8 cellular contexts compared by ENCODE assay signal in genomic region chr2:70553334-70553583, GRCh38. TPM values are rescaled to one million over a fixed set of nuclear protein-coding genes. Genes with fewer than 3 reads are reported as not detected.
A peak's percentile ranks its signal among the peaks of the same experiment; 100 is the strongest.
DNase-seq lines count a peak whose midpoint lies in the region; ATAC-seq and TF ChIP-seq lines count a peak whose summit lies in the region.

No MANE protein-coding gene starts in this region.

- intact Hi-C loops in dorsolateral prefrontal cortex (cut with DNase I): loop anchor here (5.0 to 10.0 kb wide), 3 partner anchors 64 to 251 kb away; partner anchors contain the start of gene FAM136A (in 1 of the 2)
- intact Hi-C loops in vagina (cut with DNase I): no loop called here

- H3K4me1 ChIP-seq in BLaER1 treated with 17β-estradiol and CSF1 and Interleukin-3, amounts not matched to agents 10 nM and 100 nM: peaks cover 43 to 56% (median 46%) of the 10 kb centered on the region in 10 experiments
- H3K4me1 ChIP-seq in OCI-LY3 (ENCODE audit: low read length) (peaks cover 22% of the 10 kb centered on the region), mucosa of stomach (ENCODE audit: control insufficient read depth, insufficient read depth, low read length) (peaks cover 30% of the 10 kb centered on the region), vagina (peaks cover 24% of the 10 kb centered on the region)

- H4K20me1 ChIP-seq in BLaER1 treated with 17β-estradiol and CSF1 and Interleukin-3, amounts not matched to agents 10 nM and 100 nM: peaks cover 0 to 37% (median 14%) of the 10 kb centered on the region in 11 experiments; a peak in 9 of 22 replicates
- no peaks in the 10 kb centered on the region for H4K20me1 ChIP-seq in OCI-LY3 (ENCODE audit: insufficient read depth, low read length)

- peaks cover 20 to 58% (median 50%) of the 10 kb centered on the region in 11 experiments for H3K27me3 ChIP-seq in BLaER1 treated with 17β-estradiol and CSF1 and Interleukin-3, amounts not matched to agents 10 nM and 100 nM
- H3K27me3 ChIP-seq in OCI-LY3 (ENCODE audit: low read depth, low read length): peaks cover 35% of the 10 kb centered on the region
- peaks cover 0 to 50% (median 11%) of the 10 kb centered on the region in 45 donors for H3K27me3 ChIP-seq in dorsolateral prefrontal cortex
- H3K27me3 ChIP-seq in mucosa of stomach (ENCODE audit: control insufficient read depth, insufficient read depth, low read length): peaks cover 3% of the 10 kb centered on the region
- H3K27me3 ChIP-seq in vagina: no peaks in the 10 kb centered on the region

- no peaks in the 10 kb centered on the region for H3K9me3 ChIP-seq in BLaER1 treated with 17β-estradiol and CSF1 and Interleukin-3, amounts not matched to agents 10 nM and 100 nM (replicated peaks in 1 of 11)
- H3K9me3 ChIP-seq in OCI-LY3 (ENCODE audit: insufficient read depth, low read length): no peaks in the 10 kb centered on the region
- no peaks in the 10 kb centered on the region for H3K9me3 ChIP-seq in mucosa of stomach (ENCODE audit: control insufficient read depth, low read length)
- no peaks in the 10 kb centered on the region for H3K9me3 ChIP-seq in vagina

- no peaks in the 10 kb centered on the region for H3K36me3 ChIP-seq in BLaER1 treated with 17β-estradiol and CSF1 and Interleukin-3, amounts not matched to agents 10 nM and 100 nM
- H3K36me3 ChIP-seq in OCI-LY3 (replicated peaks; ENCODE audit: low read depth, low read length) (no peaks in the 10 kb centered on the region), mucosa of stomach (ENCODE audit: control insufficient read depth, insufficient read depth, low read length) (no peaks in the 10 kb centered on the region), vagina (no peaks in the 10 kb centered on the region)

- peak overlapping the region; percentile 79 to 99 (median 93) for H3K4me2 ChIP-seq in BLaER1 treated with 17β-estradiol and CSF1 and Interleukin-3, amounts not matched to agents 10 nM and 100 nM
- peak overlapping the region; percentile 99 for H3K4me2 ChIP-seq in OCI-LY3 (ENCODE audit: low read length)

- TF ChIP-seq CTCF in OCI-LY3 (IDR thresholded peaks at IDR 0.05; ENCODE audit: low read depth, low read length): no peak
- no peak for TF ChIP-seq CTCF in dorsolateral prefrontal cortex (IDR thresholded peaks at IDR 0.05 in 54 of 56, conservative IDR thresholded peaks at IDR 0.05 in 2 of 56; ENCODE audit: low read depth in 1 of 56, partially characterized antibody in 56 of 56)
- no peak for TF ChIP-seq CTCF in vagina (IDR thresholded peaks at IDR 0.05)

- H3K4me3 ChIP-seq in BLaER1 treated with 17β-estradiol and CSF1 and Interleukin-3, amounts not matched to agents 10 nM and 100 nM: peak overlapping the region; percentile 61 to 83 (median 70)
- H3K4me3 ChIP-seq in OCI-LY3 (ENCODE audit: low read length) (peak overlapping the region; percentile 87), dorsolateral prefrontal cortex (peak overlapping the region; percentile 58 to 85 (median 72)), mucosa of stomach (ENCODE audit: low read length) (peak overlapping the region; percentile 60), vagina (peak overlapping the region; percentile 51 to 69)

- DNase-seq in dorsolateral prefrontal cortex (peak in 1 of 10 donors; percentile 5), vagina (ENCODE audit: extremely low spot score in 2 of 2) (no peak), KBM-7 (no peak)

- ATAC-seq in GM21786 (IDR thresholded peaks at IDR 0.05; ENCODE audit: unreplicated experiment) (peak; percentile 11), GM19351 (IDR thresholded peaks at IDR 0.05; ENCODE audit: unreplicated experiment) (no peak)

- no peaks in the 10 kb centered on the region for H3K79me2 ChIP-seq in OCI-LY3 (ENCODE audit: low read length)

- peak overlapping the region in 6 of 11 experiments; percentile 0 to 77 (median 68); a peak in 10 of 22 replicates for H3K27ac ChIP-seq in BLaER1 treated with 17β-estradiol and CSF1 and Interleukin-3, amounts not matched to agents 10 nM and 100 nM
- H3K27ac ChIP-seq in OCI-LY3 (ENCODE audit: low read length) (no peak overlapping the region), dorsolateral prefrontal cortex (peak overlapping the region; percentile 16 to 99 (median 91)), vagina (peak overlapping the region; percentile 49)

- TF ChIP-seq POLR2A in vagina (IDR thresholded peaks at IDR 0.05): no peak

- peak overlapping the region; percentile 90 for H2AFZ ChIP-seq in OCI-LY3 (ENCODE audit: low read depth, low read length)

- in situ Hi-C loops in KBM-7 (cut with MboI; ENCODE audit: low pct_unique_long_range_greater_than_20kb, low sequenced_read_pairs): no loop called here

- peak overlapping the region; percentile 44 to 82 (median 73); a peak in 21 of 22 replicates for H3K9ac ChIP-seq in BLaER1 treated with 17β-estradiol and CSF1 and Interleukin-3, amounts not matched to agents 10 nM and 100 nM
- H3K9ac ChIP-seq in OCI-LY3 (ENCODE audit: low read length) (peak overlapping the region; percentile 71), mucosa of stomach (ENCODE audit: low read length) (peak overlapping the region; percentile 93)

RNA-seq across cellular contexts. Expression of gene TGFA, which starts 0.4 kb away (rescaled TPM):
- 10 to 100 TPM in 79 of 120 experiments, 1 to 10 TPM in 41; 4.2 to 47.1 (median 12.5) TPM for total RNA-seq in dorsolateral prefrontal cortex
- 27.7 TPM for total RNA-seq in vagina
